ENCODE assay signal across 23 cellular contexts in genomic region chr7:17863095-17863814, GRCh38.
"Had no signal": no experiment of that assay in that cellular context is flagged by ENCODE, and none has a peak within 500 bp of the region (broad histone marks: within the 10 kb centered on the region; RNA-seq: fewer than 3 reads in every experiment).

No MANE protein-coding gene starts in this region.

- ATAC-seq: activated T-cell treated with anti-CD3 and anti-CD28 coated beads, Interleukin-2, amount 50 U/mL, for 72 hours had no signal

- H3K27ac ChIP-seq: cardiac muscle cell, sigmoid colon, thoracic aorta had no signal

- H3K27me3 ChIP-seq: cardiac muscle cell, sigmoid colon had no signal

- H3K4me3 ChIP-seq: cardiac muscle cell, sigmoid colon, smooth muscle cell, thoracic aorta had no signal

- H3K4me2 ChIP-seq: smooth muscle cell had no signal

- H3K4me1 Mint-ChIP-seq: activated naive CD8-positive, alpha-beta T cell treated with anti-CD3 and anti-CD28 coated beads, Interleukin-2, amount 10 ng/mL, durations not matched to agents 7 days and 5 days had no signal

- FAIRE-seq: endometrium had no signal

- H3K27me3 Mint-ChIP-seq: activated CD4-positive, alpha-beta memory T cell treated with anti-CD3 and anti-CD28 coated beads, Interleukin-2, amount 10 ng/mL, durations not matched to agents 7 days and 5 days; activated naive CD8-positive, alpha-beta T cell treated with anti-CD3 and anti-CD28 coated beads, Interleukin-2, amount 10 ng/mL, durations not matched to agents 7 days and 5 days had no signal

- H3K9me3 ChIP-seq: sigmoid colon had no signal

- H3K4me1 ChIP-seq: sigmoid colon had no signal

- H3K27ac Mint-ChIP-seq: activated CD4-positive, alpha-beta memory T cell treated with anti-CD3 and anti-CD28 coated beads, Interleukin-2, amount 10 ng/mL, durations not matched to agents 7 days and 5 days; activated naive CD4-positive, alpha-beta T cell treated with anti-CD3 and anti-CD28 coated beads for 36 hours; activated naive CD8-positive, alpha-beta T cell treated with anti-CD3 and anti-CD28 coated beads, Interleukin-2, amount 10 ng/mL, durations not matched to agents 7 days and 5 days; activated T-cell treated with anti-CD3 and anti-CD28 coated beads, Interleukin-2, amount 50 U/mL, for 72 hours; nephron progenitor cell had no signal

- DNase-seq: activated CD4-positive, alpha-beta memory T cell treated with anti-CD3 and anti-CD28 coated beads, Interleukin-2, amount 10 ng/mL, durations not matched to agents 7 days and 5 days; activated CD4-positive, alpha-beta T cell treated with anti-CD3 and anti-CD28 coated beads for 48 hours; activated effector memory CD4-positive, alpha-beta T cell treated with Interleukin-2 at 50 U/mL for 16 hours; activated naive CD4-positive, alpha-beta T cell treated with anti-CD3 and anti-CD28 coated beads for 36 hours; activated naive CD8-positive, alpha-beta T cell treated with anti-CD3 and anti-CD28 coated beads, Interleukin-2, amount 10 ng/mL, durations not matched to agents 7 days and 5 days; activated T-cell treated with anti-CD3 and anti-CD28 coated beads, Interleukin-2, amount 50 U/mL, for 72 hours; amygdala; foreskin fibroblast; immature natural killer cell; kidney glomerular epithelial cell; midbrain; nephron progenitor cell; occipital lobe; sigmoid colon; stimulated activated CD4-positive, alpha-beta T cell treated with anti-CD3 and anti-CD28 coated beads, Interleukin-2, amount 100 ng/mL, for 48 hours; stimulated activated CD8-positive, alpha-beta memory T cell treated with anti-CD3 and anti-CD28 coated beads, Interleukin-4, amount 100 ng/mL, for 48 hours; stimulated activated naive CD4-positive, alpha-beta T cell; T-helper 1 cell; T-helper 9 cell had no signal

- H3K4me3 Mint-ChIP-seq: activated CD4-positive, alpha-beta memory T cell treated with anti-CD3 and anti-CD28 coated beads, Interleukin-2, amount 10 ng/mL, durations not matched to agents 7 days and 5 days; activated naive CD4-positive, alpha-beta T cell treated with anti-CD3 and anti-CD28 coated beads for 36 hours; activated naive CD8-positive, alpha-beta T cell treated with anti-CD3 and anti-CD28 coated beads, Interleukin-2, amount 10 ng/mL, durations not matched to agents 7 days and 5 days; activated T-cell treated with anti-CD3 and anti-CD28 coated beads, Interleukin-2, amount 50 U/mL, for 72 hours; immature natural killer cell; nephron progenitor cell had no signal
